8 cellular contexts compared by ENCODE assay signal in the genomic region with DNA sequence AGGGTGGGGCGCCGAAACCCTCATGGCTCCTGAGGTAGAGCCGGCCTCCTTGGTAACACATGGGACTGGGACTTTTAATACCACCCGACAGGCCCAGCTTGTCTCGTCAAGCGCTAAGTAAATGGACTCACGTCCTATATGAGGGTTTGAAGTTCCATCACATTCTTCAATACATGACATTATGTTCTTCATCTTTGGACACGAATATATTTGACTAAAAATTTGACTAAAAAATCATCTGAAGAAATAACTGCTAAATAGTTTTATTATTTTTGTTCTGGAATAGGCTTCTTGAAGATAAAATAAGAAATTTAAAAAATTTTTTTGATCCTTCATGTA. TPM values are rescaled to one million over a fixed set of nuclear protein-coding genes. Genes with fewer than 3 reads are reported as not detected.
DNase-seq lines count a peak whose midpoint lies in the region; ATAC-seq, FAIRE-seq and TF ChIP-seq lines count a peak whose summit lies in the region.

No MANE protein-coding gene starts in this region.

- no peak for DNase-seq in A549 (ENCODE audit: low read depth in 1 of 2, low spot score in 1 of 2)
- no peak for DNase-seq in caudate nucleus (lab: John Stamatoyannopoulos, UW)
- no peak for DNase-seq in naive B cell
- no peak for DNase-seq in NCI-H2227 treated with DMSO at 0.1 percent for 48 hours (lab: John Stamatoyannopoulos, UW)
- no peak for DNase-seq in foreskin melanocyte
- DNase-seq in GM12891 (ENCODE audit: insufficient read length, low spot score): no peak

- no peak overlapping the region for H3K9ac ChIP-seq in HUES64 (ENCODE audit: low read depth, low read length)

- CTCF ChIA-PET in A549 (lab: Yijun Ruan, JAX): interaction anchor here (0.7 to 1.2 kb wide), 4 partner anchors 9 to 21 kb away, joined by 3 to 5 read pairs (median 4); no protein-coding TSS in a partner anchor

- TF ChIP-seq CTCF in A549 (IDR thresholded peaks at IDR 0.05): no peak; the same call in 1 of the 3 replicates

- POLR2A ChIA-PET in A549 (lab: Yijun Ruan, JAX): interaction anchor here (1.6 kb wide), 1 partner anchor 60 kb away, joined by 8 read pairs; the partner anchor contains the start of gene ZNF573

- ATAC-seq in A549 (no peak), naive B cell (ENCODE audit: low read depth in 2 of 2) (no peak), HG03442 (IDR thresholded peaks at IDR 0.05; ENCODE audit: unreplicated experiment) (no peak)

- 8% methylated on average over 8 of the region's 8 CpGs for WGBS in A549 (ENCODE audit: missing lambda C conversion rate)
- 21% methylated on average over 7 of the region's 8 CpGs for WGBS in HUES64

- peaks cover 3% of the 10 kb centered on the region; the same call in 1 of the 2 replicates for H3K36me3 ChIP-seq in HUES64 (ENCODE audit: insufficient read depth, low read length)

- peaks cover 4% of the 10 kb centered on the region; the same call in 1 of the 3 replicates for H3K4me1 ChIP-seq in A549
- peaks cover 21% of the 10 kb centered on the region for H3K4me1 ChIP-seq in HUES64 (ENCODE audit: insufficient read depth, low read length)

- H3K4me1 Mint-ChIP-seq in naive B cell: peaks cover 9 to 22% (median 12%) of the 10 kb centered on the region in 3 donors

- peak overlapping the region in 1 of 2 experiments; percentile 84; a peak in 3 of 6 replicates for H3K27ac ChIP-seq in A549
- no peak overlapping the region for H3K27ac ChIP-seq in HUES64 (ENCODE audit: low read depth, low read length)
- peak overlapping the region; percentile 85 for H3K27ac ChIP-seq in caudate nucleus (ENCODE audit: low read depth, low read length)

- peak overlapping the region; percentile 85 for H3K4me3 ChIP-seq in A549
- H3K4me3 ChIP-seq in HUES64 (ENCODE audit: low read length): peak overlapping the region; percentile 84

- FAIRE-seq in A549 (lab: Jason Lieb, UNC) (no peak), GM12891 (lab: Jason Lieb, UNC) (no peak)

- H3K27me3 Mint-ChIP-seq in naive B cell: no peaks in the 10 kb centered on the region

- TF ChIP-seq EP300 in A549 (IDR thresholded peaks at IDR 0.05): no peak

- TF ChIP-seq RAD21 in A549 (conservative IDR thresholded peaks at IDR 0.05 in 1 of 2, IDR thresholded peaks at IDR 0.05 in 1 of 2): 0 out of 5 replicates have a peak, but pooled peaks of 1 of the 2 experiments have one; percentile 2

- no peaks in the 10 kb centered on the region for H3K9me3 Mint-ChIP-seq in naive B cell

- H3K4me2 ChIP-seq in A549: peak overlapping the region; percentile 84

- TF ChIP-seq POLR2A in A549 (IDR thresholded peaks at IDR 0.05; ENCODE audit: low read length) (no peak), GM12891 (IDR thresholded peaks at IDR 0.05; ENCODE audit: low read depth, low read length) (no peak)

- peaks cover 78% of the 10 kb centered on the region for H3K9me3 ChIP-seq in A549
- no peaks in the 10 kb centered on the region for H3K9me3 ChIP-seq in HUES64 (ENCODE audit: insufficient read depth, low read depth, low read length)

- H3K4me3 Mint-ChIP-seq in naive B cell: peak overlapping the region; percentile 84 to 97 (median 95)

- no peaks in the 10 kb centered on the region for H3K27me3 ChIP-seq in HUES64 (ENCODE audit: insufficient read depth, low read length)

- peaks cover 0 to 7% of the 10 kb centered on the region in 2 donors for H3K36me3 Mint-ChIP-seq in naive B cell

- H3K27ac Mint-ChIP-seq in naive B cell: peak overlapping the region; percentile 89 to 96 (median 95)

TF ChIP-seq in A549, 52 proteins besides CTCF, POLR2A, EP300 and RAD21:
- no peak for TF ChIP-seq JUN (IDR thresholded peaks at IDR 0.05)
- TF ChIP-seq HOXA7 (CRISPR knock-in tag; IDR thresholded peaks at IDR 0.05): no peak
- TF ChIP-seq FOSL2 (IDR thresholded peaks at IDR 0.05): no peak
- TF ChIP-seq FOSL2 (CRISPR knock-in tag; IDR thresholded peaks at IDR 0.05): no peak
- no peak for TF ChIP-seq EHF (CRISPR knock-in tag; IDR thresholded peaks at IDR 0.05)
- no peak for TF ChIP-seq ZFP36 (IDR thresholded peaks at IDR 0.05; ENCODE audit: borderline replicate concordance, partially characterized antibody)
- TF ChIP-seq PHF8 (IDR thresholded peaks at IDR 0.05; ENCODE audit: borderline replicate concordance, low read depth): no peak
- 0 out of 2 replicates have a peak, but pooled peaks have one; percentile 37 for TF ChIP-seq HOXB5 (CRISPR knock-in tag; IDR thresholded peaks at IDR 0.05)
- no peak for TF ChIP-seq KDM1A (IDR thresholded peaks at IDR 0.05; ENCODE audit: low read depth)
- TF ChIP-seq HDAC2 (IDR thresholded peaks at IDR 0.05): peak; percentile 38; the same call in 1 of the 2 replicates
- peak; percentile 43; the same call in 1 of the 2 replicates for TF ChIP-seq HOXB13 (CRISPR knock-in tag; IDR thresholded peaks at IDR 0.05; ENCODE audit: low read depth)

TF ChIP-seq in GM12891, 5 proteins besides CTCF, POLR2A, EP300 and RAD21:
- TF ChIP-seq SPI1 (IDR thresholded peaks at IDR 0.05; ENCODE audit: low read depth, low read length) (no peak), TAF1 (IDR thresholded peaks at IDR 0.05; ENCODE audit: low read depth, low read length) (no peak), PAX5 (IDR thresholded peaks at IDR 0.05; ENCODE audit: insufficient read depth, low read length, severe bottlenecking) (no peak), POU2F2 (IDR thresholded peaks at IDR 0.05; ENCODE audit: low read depth, low read length) (no peak), POLR2AphosphoS5 (IDR thresholded peaks at IDR 0.05; ENCODE audit: low read depth, low read length) (no peak)

RNA-seq across cellular contexts. Expression of gene ZNF607, which starts 0.3 kb away (rescaled TPM):
- polyA plus RNA-seq in A549 (2011; rRNA removed) (5.9 and 6.4 TPM in 2 replicates), A549 (2017; fragmentation: RNase III; extraction: RNeasy Plus Mini Kit Qiagen cat#74134 plus additional on column Dnase treatment) (5.8 to 6.8 TPM (median 6.0 TPM) in 3 replicates), naive B cell (ENCODE audit: low read depth in 6 of 6) (1 to 10 TPM; 4.2 to 9.9 (median 6.6) TPM)
- polyA plus RNA-seq in A549 (2012; cell fraction: cytosol; rRNA removed): 2.4 and 2.7 TPM in 2 replicates
- polyA plus RNA-seq in A549 (2012; cell fraction: nucleus; rRNA removed): 5.0 and 6.2 TPM in 2 replicates
- polyA minus RNA-seq in A549 (2011; rRNA and poly(A)+ RNA removed): 6.1 and 6.5 TPM in 2 replicates
- 9.7 TPM for polyA plus RNA-seq in HUES64 (2013, experiment 1 of 2)
- 9.8 TPM for polyA plus RNA-seq in HUES64 (2013, experiment 2 of 2)
- polyA plus RNA-seq in GM12891 (2012; ENCODE audit: low read depth, missing spikeins): 1.5 TPM

RNA-seq across cellular contexts. Expression of gene ZNF573, which starts 59.5 kb away (rescaled TPM):
- polyA plus RNA-seq in A549 (2011; rRNA removed): 5.8 and 8.5 TPM in 2 replicates
- 1.2 and 1.3 TPM in 2 replicates for polyA plus RNA-seq in A549 (2012; cell fraction: cytosol; rRNA removed)
- polyA plus RNA-seq in A549 (2012; cell fraction: nucleus; rRNA removed): 0.77 and 1.2 TPM in 2 replicates
- 3.0 to 5.9 TPM (median 4.6 TPM) in 3 replicates for polyA plus RNA-seq in A549 (2017; fragmentation: RNase III; extraction: RNeasy Plus Mini Kit Qiagen cat#74134 plus additional on column Dnase treatment)
- 7.2 and 14.8 TPM in 2 replicates for polyA minus RNA-seq in A549 (2011; rRNA and poly(A)+ RNA removed)
- polyA plus RNA-seq in HUES64 (2013, experiment 1 of 2): 4.7 TPM
- polyA plus RNA-seq in HUES64 (2013, experiment 2 of 2): 5.7 TPM
- polyA plus RNA-seq in naive B cell (ENCODE audit: low read depth in 6 of 6): 10 to 100 TPM in 4 of 6 donors, 1 to 10 TPM in 2; 4.3 to 17.0 (median 14.8) TPM
- 2.6 TPM for polyA plus RNA-seq in GM12891 (2012; ENCODE audit: low read depth, missing spikeins)
